8 cellular contexts compared by ENCODE assay signal in genomic region chr15:77910030-77910911, GRCh38.
DNase-seq lines count a peak whose midpoint lies in the region; TF ChIP-seq lines count a peak whose summit lies in the region.
"Not testable (repeated sequence)": the region's sequence is repeated elsewhere in the genome, so short reads cannot be mapped to it uniquely, and the experiment has no call there.

No MANE protein-coding gene starts in this region.

- not testable (repeated sequence) for H3K27ac ChIP-seq in duodenal mucosa (ENCODE audit: low read depth, low read length)
- H3K27ac ChIP-seq in thyroid gland = peak overlapping the region in 2 of 3 donors; percentile 64 to 65

- intact Hi-C loops in thyroid gland (cut with DNase I) = not testable (repeated sequence)

- H3K4me3 ChIP-seq in duodenal mucosa (ENCODE audit: low read depth in 1 of 2, low read length in 2 of 2) (peak overlapping the region; percentile 51 to 72), retinal pigment epithelial cell (ENCODE audit: low read length) (peak overlapping the region; percentile 52)
- not testable (repeated sequence) for H3K4me3 ChIP-seq in thyroid gland (replicated peaks in 1 of 3)

- peak; percentile 64 for DNase-seq in GM03348 (ENCODE audit: low spot score)
- DNase-seq in LoVo (ENCODE audit: low spot score) = peak; percentile 84
- DNase-seq in RPMI8226 = peak; percentile 86
- DNase-seq in activated CD8-positive, alpha-beta memory T cell treated with anti-CD3 and anti-CD28 coated beads, Interleukin-2, amount 50 U/mL, for 48 hours = peak; percentile 87
- peak; percentile 89 for DNase-seq in islet precursor cell
- peak; percentile 27 for DNase-seq in retinal pigment epithelial cell (ENCODE audit: low read depth)
- peak; percentile 84 to 86 for DNase-seq in thyroid gland

- not testable (repeated sequence) for H3K36me3 ChIP-seq in duodenal mucosa (ENCODE audit: control insufficient read depth in 1 of 2, insufficient read depth in 2 of 2, low read length in 2 of 2); thyroid gland

- TF ChIP-seq CTCF in retinal pigment epithelial cell (conservative IDR thresholded peaks at IDR 0.05; ENCODE audit: low read depth, low read length) (peak; percentile 59), thyroid gland (IDR thresholded peaks at IDR 0.05) (peak; percentile 67 to 76 (median 73))

- not testable (repeated sequence) for H3K27me3 ChIP-seq in duodenal mucosa (ENCODE audit: control insufficient read depth in 1 of 2, insufficient read depth in 2 of 2, low read length in 2 of 2); thyroid gland

- 12 to 25% methylated on average over 7 to 12 of the region's 12 CpGs for WGBS in thyroid gland, 2 donors

- peaks cover 0 to 10% of the 10 kb centered on the region in 2 donors for H3K4me1 ChIP-seq in duodenal mucosa (ENCODE audit: control insufficient read depth in 1 of 2, insufficient read depth in 2 of 2, low read length in 2 of 2)
- H3K4me1 ChIP-seq in thyroid gland = not testable (repeated sequence)

- TF ChIP-seq POLR2A in thyroid gland (IDR thresholded peaks at IDR 0.05) = not testable (repeated sequence)

- peak overlapping the region in 1 of 2 donors; percentile 74 for H3K9ac ChIP-seq in duodenal mucosa (ENCODE audit: low read depth in 1 of 2, low read length in 2 of 2)

- not testable (repeated sequence) for H3K9me3 ChIP-seq in duodenal mucosa (ENCODE audit: control insufficient read depth in 1 of 2, low read length in 2 of 2); thyroid gland

Comparison
In these comparisons a context has a peak if more than half of its experiments do, and no peak if none do; other contexts are left out.
1. DNase-seq: peak in every context shown above with its lines; median percentile 89 in islet precursor cell; 87 in activated CD8-positive, alpha-beta memory T cell treated with anti-CD3 and anti-CD28 coated beads, Interleukin-2, amount 50 U/mL, for 48 hours; 86 in RPMI8226; 85 in thyroid gland; 84 in LoVo; 64 in GM03348; 27 in retinal pigment epithelial cell.